Comparison of ENCODE assay signal across 8 cellular contexts in the genomic region with DNA sequence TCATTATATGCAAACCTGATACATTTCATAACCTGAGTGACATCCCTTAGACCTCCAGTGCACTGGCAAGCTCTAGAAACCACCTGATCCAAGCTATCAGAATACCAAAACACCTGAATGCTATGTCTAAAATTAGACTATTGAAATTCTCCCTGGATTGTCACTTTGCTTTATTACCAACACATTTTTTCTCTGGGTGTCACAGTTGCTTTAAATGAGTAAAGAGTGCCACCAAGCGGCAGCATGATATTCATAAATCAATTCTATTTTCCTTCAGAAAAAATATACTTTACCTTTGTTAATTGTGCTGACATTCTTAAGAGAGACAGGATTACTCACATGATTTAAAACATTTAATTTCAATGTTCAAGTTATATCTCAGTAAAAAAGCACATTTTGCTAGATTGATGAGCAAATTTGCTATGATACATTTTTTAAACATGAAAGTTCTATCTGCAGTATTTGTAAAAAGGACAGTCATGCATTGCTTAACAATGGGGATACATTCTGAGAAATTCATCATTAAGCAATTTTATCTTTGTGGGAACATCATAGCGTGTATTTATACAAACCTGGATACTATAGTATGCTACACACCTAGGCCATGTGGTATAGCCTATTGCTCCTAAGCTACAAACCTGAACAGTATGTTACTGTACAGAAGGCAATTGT.
A peak's percentile ranks its signal among the peaks of the same experiment; 100 is the strongest.
DNase-seq lines count a peak whose midpoint lies in the region; ATAC-seq, FAIRE-seq and TF ChIP-seq lines count a peak whose summit lies in the region.

No MANE protein-coding gene starts in this region.

- TF ChIP-seq CTCF in heart left ventricle (IDR thresholded peaks at IDR 0.05) (peak; percentile 6 to 69 (median 45)), astrocyte of the spinal cord (IDR thresholded peaks at IDR 0.05; ENCODE audit: low read depth, low read length) (peak; percentile 33), kidney (IDR thresholded peaks at IDR 0.05; ENCODE audit: borderline replicate concordance, extremely low read depth, insufficient read depth) (peak; percentile 47)

- H3K9ac ChIP-seq in kidney (ENCODE audit: low read length in 2 of 2) = no peak overlapping the region

- intact Hi-C loops in heart left ventricle (cut with DNase I) (no loop called here), left ventricle myocardium superior (cut with micrococcal nuclease) (no loop called here), kidney (cut with DNase I) (no loop called here)

- peak in 2 of 5 donors; percentile 7 to 24 for DNase-seq in heart left ventricle
- DNase-seq in left ventricle myocardium superior = no peak
- DNase-seq in HT1080 (ENCODE audit: low read depth) = peak; percentile 49
- peak; percentile 66 for DNase-seq in RKO (ENCODE audit: low spot score)
- peak; percentile 65 for DNase-seq in astrocyte of the spinal cord (ENCODE audit: low read depth, low spot score)
- DNase-seq in kidney = no peak
- DNase-seq in stimulated activated CD8-positive, alpha-beta memory T cell treated with anti-CD3 and anti-CD28 coated beads, Interleukin-4, amount 100 ng/mL, for 48 hours = peak; percentile 50
- no peak for DNase-seq in GOT3 (lab: John Stamatoyannopoulos, UW)

- H3K27me3 ChIP-seq in heart left ventricle = no peaks in the 10 kb centered on the region

- H3K27ac ChIP-seq in heart left ventricle = no peak overlapping the region
- no peak overlapping the region for H3K27ac ChIP-seq in kidney (ENCODE audit: low read depth in 2 of 2, low read length in 2 of 2)

- no peak for TF ChIP-seq POLR2A in heart left ventricle (IDR thresholded peaks at IDR 0.05)

- WGBS in heart left ventricle, 4 donors = 6 to 9% (median 8%) methylated on average over 2 of the region's 2 CpGs

- ATAC-seq in heart left ventricle (no peak), left ventricle myocardium superior (no peak)

- H3K36me3 ChIP-seq in heart left ventricle = no peaks in the 10 kb centered on the region
- H3K36me3 ChIP-seq in kidney (ENCODE audit: control insufficient read depth in 1 of 2, insufficient read depth in 2 of 2, low read length in 2 of 2) = no peaks in the 10 kb centered on the region

- in situ Hi-C loops in astrocyte of the spinal cord (cut with HindIII; ENCODE audit: low sequenced_read_pairs) = no loop called here

- FAIRE-seq in kidney (lab: Jason Lieb, UNC) = peak; percentile 90

- H3K9me3 ChIP-seq in heart left ventricle = no peaks in the 10 kb centered on the region
- no peaks in the 10 kb centered on the region for H3K9me3 ChIP-seq in kidney (ENCODE audit: control insufficient read depth in 1 of 2, low read length in 2 of 2)

- H3K4me1 ChIP-seq in heart left ventricle (no peaks in the 10 kb centered on the region), kidney (ENCODE audit: control insufficient read depth in 1 of 2, insufficient read depth in 1 of 2, low read depth in 1 of 2, low read length in 2 of 2) (no peaks in the 10 kb centered on the region)

- H3K4me3 ChIP-seq in heart left ventricle = no peak overlapping the region
- no peak overlapping the region for H3K4me3 ChIP-seq in astrocyte of the spinal cord (ENCODE audit: low read depth, low read length)
- H3K4me3 ChIP-seq in kidney (ENCODE audit: low read length in 2 of 2) = no peak overlapping the region

Comparison
In these comparisons a context has a peak if more than half of its experiments do, and no peak if none do; other contexts are left out.
1. DNase-seq: peak in HT1080 (single experiment), RKO (single experiment), astrocyte of the spinal cord (single experiment) and stimulated activated CD8-positive, alpha-beta memory T cell treated with anti-CD3 and anti-CD28 coated beads, Interleukin-4, amount 100 ng/mL, for 48 hours (single experiment); none in left ventricle myocardium superior (single experiment), kidney (single experiment) and GOT3 (single experiment).
2. Peak in every context shown above with its lines, with median percentiles within 50 percentile points of each other: CTCF ChIP-seq.